17 cellular contexts compared by ENCODE assay signal in the genomic region with DNA sequence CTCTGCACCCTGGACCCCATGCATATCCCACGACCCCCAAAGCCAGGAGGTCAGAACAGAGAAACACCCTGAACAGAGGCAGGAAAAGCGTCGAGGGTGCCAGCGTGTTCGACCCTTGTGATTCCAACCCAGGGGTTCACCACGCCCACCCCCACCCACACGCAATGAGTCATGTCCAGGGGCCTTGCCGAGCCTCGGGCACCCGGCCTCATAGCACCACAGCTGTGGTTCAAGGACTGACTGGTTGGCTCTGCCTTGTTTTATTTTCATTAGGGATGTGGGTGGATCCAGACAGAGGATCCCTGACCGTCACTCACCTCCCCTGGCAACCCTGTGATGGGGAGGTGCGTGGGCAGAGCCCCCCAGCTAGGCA. TPM values are rescaled to one million over a fixed set of nuclear protein-coding genes. Genes with fewer than 3 reads are reported as not detected.
DNase-seq lines count a peak whose midpoint lies in the region; ATAC-seq, FAIRE-seq and TF ChIP-seq lines count a peak whose summit lies in the region.
"Had no signal": no experiment of that assay in that cellular context is flagged by ENCODE, and none has a peak within 500 bp of the region (broad histone marks: within the 10 kb centered on the region; RNA-seq: fewer than 3 reads in every experiment).

No MANE protein-coding gene starts in this region.

- BruUV-seq in GM12878 (replicated peaks; lab: Mats Ljungman, UMichigan): no TSS peak

- no peak overlapping the region for H2AFZ ChIP-seq in SK-N-SH (ENCODE audit: low read depth)
- no peak overlapping the region for H2AFZ ChIP-seq in GM12878 (ENCODE audit: control insufficient read depth, low read depth, low read length)
- H2AFZ ChIP-seq: PC-9 had no signal

- 40% methylated on average over 5 of the region's 12 CpGs for WGBS in SK-N-SH (ENCODE audit: low lambda C conversion rate)
- under 1% methylated on average over 12 of the region's 12 CpGs for WGBS in GM12878 (ENCODE audit: insufficient coverage, insufficient replicate concordance, low lambda C conversion rate, missing lambda C conversion rate)

- peak; percentile 15; the same call in 1 of the 3 replicates for ATAC-seq in SK-N-SH treated with all-trans-retinoic acid at 6 μM for 48 hours
- peak; percentile 27; the same call in 1 of the 3 replicates for ATAC-seq in GM12878
- peak; percentile 6 for ATAC-seq in mucosa of descending colon

- in situ Hi-C loops in GM12878 (cut with MboI): no loop called here

- H3K9me2 ChIP-seq in SK-N-SH: no peaks in the 10 kb centered on the region

- no peaks in the 10 kb centered on the region for H3K9me3 ChIP-seq in SK-N-SH
- H3K9me3 ChIP-seq in GM12878 (replicated peaks; ENCODE audit: control insufficient read depth, insufficient read depth, low read length): no peaks in the 10 kb centered on the region
- no peaks in the 10 kb centered on the region for H3K9me3 ChIP-seq in mucosa of descending colon
- H3K9me3 ChIP-seq: transverse colon had no signal

- no peak for TF ChIP-seq POLR2A in GM12878 (IDR thresholded peaks at IDR 0.05; ENCODE audit: low read depth, low read length)

- no peak for TF ChIP-seq EP300 in SK-N-SH (IDR thresholded peaks at IDR 0.05; ENCODE audit: borderline replicate concordance in 1 of 2, low read depth in 1 of 2, low read length in 1 of 2)
- no peak for TF ChIP-seq EP300 in GM12878 (IDR thresholded peaks at IDR 0.05; ENCODE audit: borderline replicate concordance in 1 of 2, control insufficient read depth in 1 of 2, low read depth in 2 of 2, low read length in 2 of 2)

- H4K20me1 ChIP-seq in SK-N-SH (ENCODE audit: insufficient read depth) (no peaks in the 10 kb centered on the region), GM12878 (ENCODE audit: control insufficient read depth, insufficient read depth) (no peaks in the 10 kb centered on the region)

- intact Hi-C loops in GM12878 (cut with micrococcal nuclease; ENCODE audit: unreplicated experiment) (no loop called here), mucosa of descending colon (cut with DNase I, micrococcal nuclease) (no loop called here)

- H3K4me2 ChIP-seq in SK-N-SH (no peak overlapping the region), GM12878 (ENCODE audit: control insufficient read depth, insufficient read depth) (no peak overlapping the region)
- H3K4me2 ChIP-seq: PC-9 had no signal

- H3K9ac ChIP-seq in SK-N-SH (no peak overlapping the region), GM12878 (ENCODE audit: control insufficient read depth, insufficient read depth, low read length) (no peak overlapping the region)

- SMC1A ChIA-PET in GM12878 (lab: Charles Lee; ENCODE audit: uncharacterized antibody, unreplicated experiment): no interaction called here

- POLR2A ChIA-PET in SK-N-SH (lab: Yijun Ruan, JAX) (no interaction called here), GM12878 (lab: Charles Lee) (no interaction called here)

- H3K4me3 ChIP-seq in SK-N-SH (ENCODE audit: low read depth in 2 of 2, low read length in 1 of 2) (no peak overlapping the region), GM12878 (no peak overlapping the region), mucosa of descending colon (no peak overlapping the region)
- H3K4me3 ChIP-seq: cardiac muscle cell, PC-9, transverse colon had no signal

- no peak for FAIRE-seq in GM12878 (lab: Jason Lieb, UNC)
- FAIRE-seq: TTC549 had no signal

- DNase-seq in SK-N-SH (no peak), HK-2 (ENCODE audit: unreplicated experiment) (peak; percentile 69), GM12878 (ENCODE audit: low read depth, low spot score) (no peak), mucosa of descending colon (no peak), NCI-H146 (lab: John Stamatoyannopoulos, UW) (no peak), T-helper 2 cell (no peak), medulla oblongata (ENCODE audit: extremely low spot score) (no peak)
- DNase-seq: activated T-cell treated with anti-CD3 and anti-CD28 coated beads, Interleukin-2, amount 50 U/mL, for 4 hours; DMS153; MM.1S; transverse colon had no signal

- H3K27me3 ChIP-seq in SK-N-SH (ENCODE audit: insufficient read depth) (no peaks in the 10 kb centered on the region), GM12878 (replicated peaks in 1 of 2; ENCODE audit: control insufficient read depth in 2 of 2, insufficient read depth in 2 of 2, low read length in 1 of 2) (no peaks in the 10 kb centered on the region; a peak in 2 of 4 replicates)
- H3K27me3 ChIP-seq: cardiac muscle cell had no signal

- no peak overlapping the region for H3K27ac ChIP-seq in SK-N-SH (ENCODE audit: low read depth in 2 of 2, low read length in 1 of 2)
- no peak overlapping the region for H3K27ac ChIP-seq in GM12878 (ENCODE audit: control insufficient read depth, insufficient read depth)
- H3K27ac ChIP-seq: 22Rv1, cardiac muscle cell, PC-9, transverse colon had no signal

- RAD21 ChIA-PET in GM12878 (lab: Charles Lee; ENCODE audit: unreplicated experiment): no interaction called here

- H3K4me1 ChIP-seq in SK-N-SH (ENCODE audit: control insufficient read depth in 1 of 2, insufficient read depth in 2 of 2, low read depth in 1 of 2, low read length in 1 of 2): no peaks in the 10 kb centered on the region; a peak in 1 of 4 replicates
- no peaks in the 10 kb centered on the region for H3K4me1 ChIP-seq in GM12878 (ENCODE audit: control insufficient read depth, insufficient read depth, low read length)
- no peaks in the 10 kb centered on the region for H3K4me1 ChIP-seq in mucosa of descending colon (ENCODE audit: low read depth)
- H3K4me1 ChIP-seq: transverse colon had no signal

- no peaks in the 10 kb centered on the region for H3F3A ChIP-seq in SK-N-SH (replicated peaks; ENCODE audit: insufficient read depth)

- H3K79me2 ChIP-seq in SK-N-SH (ENCODE audit: insufficient read depth) (no peaks in the 10 kb centered on the region), GM12878 (ENCODE audit: control insufficient read depth, insufficient read depth, low read length) (no peaks in the 10 kb centered on the region)

- no peak for TF ChIP-seq RAD21 in SK-N-SH (IDR thresholded peaks at IDR 0.05; ENCODE audit: low read length)
- TF ChIP-seq RAD21 in GM12878 (IDR thresholded peaks at IDR 0.05; ENCODE audit: insufficient read depth, low read depth, low read length): no peak

- CTCF ChIA-PET in SK-N-SH (lab: Yijun Ruan, JAX): no interaction called here
- CTCF ChIA-PET in GM12878 (lab: Yijun Ruan, JAX): no interaction called here

- H3K36me3 ChIP-seq in SK-N-SH (replicated peaks in 1 of 2; ENCODE audit: control insufficient read depth in 1 of 2, insufficient read depth in 2 of 2, low read length in 1 of 2): no peaks in the 10 kb centered on the region
- H3K36me3 ChIP-seq in GM12878 (ENCODE audit: control insufficient read depth in 2 of 2, insufficient read depth in 2 of 2, low read length in 1 of 2): no peaks in the 10 kb centered on the region
- no peaks in the 10 kb centered on the region for H3K36me3 ChIP-seq in mucosa of descending colon (ENCODE audit: low read depth)
- H3K36me3 ChIP-seq: cardiac muscle cell, transverse colon had no signal

- no peak for TF ChIP-seq CTCF in SK-N-SH (IDR thresholded peaks at IDR 0.05)
- TF ChIP-seq CTCF in GM12878 (IDR thresholded peaks at IDR 0.05 in 2 of 3, conservative IDR thresholded peaks at IDR 0.05 in 1 of 3; ENCODE audit: control insufficient read depth in 2 of 3, extremely low read depth in 1 of 3, insufficient read depth in 1 of 3, low read depth in 3 of 3, low read length in 3 of 3): no peak
- no peak for TF ChIP-seq CTCF in mucosa of descending colon (IDR thresholded peaks at IDR 0.05)

RNA-seq across cellular contexts. Expression of a gene that starts 9.5 kb away (rescaled TPM):
- polyA plus RNA-seq in SK-N-SH (2012; rRNA removed) (25.5 and 26.6 TPM in 2 replicates), GM12878 (2011; rRNA removed) (11.4 and 15.4 TPM in 2 replicates), GM12878 (2014; fragmentation: Illumina TruSeq; extraction: Trizol) (7.2 and 9.3 TPM in 2 replicates), GM12878 (2014; fragmentation: Nextera tagmentation; extraction: Ambion mirVana) (1 to 10 TPM in 1 of 2 experiments, under 1 TPM in 1; 0.34 to 1.5 TPM), GM12878 (2014; rRNA removed) (13.1 and 15.1 TPM in 2 replicates), GM12878 (2016; fragmentation: Nextera tagmentation; extraction: Ambion mirVana) (1 to 10 TPM in 1 of 2 experiments, under 1 TPM in 1; 0.45 to 2.1 TPM)
- 20.2 and 23.7 TPM in 2 replicates for polyA plus RNA-seq in SK-N-SH (2012; cell fraction: cytosol; rRNA removed)
- 31.2 and 37.5 TPM in 2 replicates for polyA plus RNA-seq in SK-N-SH (2012; cell fraction: nucleus; rRNA removed)
- 31.6 and 38.4 TPM in 2 replicates for total RNA-seq in GM12878 (2013; cell fraction: nucleolus; rRNA removed)
- total RNA-seq in GM12878 (2014; rRNA removed) (9.0 and 10.1 TPM in 2 replicates), GM12878 (2014; rRNA removed; fragmentation: Illumina TruSeq; extraction: Trizol) (7.1 and 7.8 TPM in 2 replicates), GM12878 (2021) (15.8 and 16.1 TPM in 2 replicates), mucosa of descending colon (1 to 10 TPM; 6.1 to 8.1 (median 7.1) TPM)
- 4.2 TPM for polyA plus RNA-seq in GM12878 (2011; ENCODE audit: low read depth)
- 9.9 and 11.1 TPM in 2 replicates for polyA plus RNA-seq in GM12878 (2011; cell fraction: cytosol; rRNA removed)
- 51.1 and 55.5 TPM in 2 replicates for polyA plus RNA-seq in GM12878 (2011; cell fraction: nucleus; rRNA removed)
- polyA plus RNA-seq in GM12878 (2012): 8.4 and 10.9 TPM in 2 replicates
- polyA minus RNA-seq in GM12878 (2011; rRNA and poly(A)+ RNA removed): 8.7 and 10.6 TPM in 2 replicates
- 3.5 and 4.1 TPM in 2 replicates for polyA minus RNA-seq in GM12878 (2011; cell fraction: cytosol; rRNA and poly(A)+ RNA removed)
- 8.6 and 11.9 TPM in 2 replicates for polyA minus RNA-seq in GM12878 (2011; cell fraction: nucleus; rRNA and poly(A)+ RNA removed)

RNA-seq across cellular contexts. Expression of a gene that starts 48.7 kb away (rescaled TPM):
- polyA plus RNA-seq in SK-N-SH (2012; rRNA removed) (not detected in 2 replicates), GM12878 (2011; rRNA removed) (0.01 and 0.04 TPM in 2 replicates), GM12878 (2014; fragmentation: Illumina TruSeq; extraction: Trizol) (not detected in 2 replicates), GM12878 (2014; fragmentation: Nextera tagmentation; extraction: Ambion mirVana) (not detected), GM12878 (2014; rRNA removed) (not detected in 2 replicates), GM12878 (2016; fragmentation: Nextera tagmentation; extraction: Ambion mirVana) (under 1 TPM in 1 of 2 experiments, not detected in 1; 0.04 TPM)
- not detected in 2 replicates for polyA plus RNA-seq in SK-N-SH (2012; cell fraction: cytosol; rRNA removed)
- 0.02 TPM in 1 of 2 replicates, not detected in the other for polyA plus RNA-seq in SK-N-SH (2012; cell fraction: nucleus; rRNA removed)
- 0.13 TPM in 1 of 2 replicates, not detected in the other for total RNA-seq in GM12878 (2013; cell fraction: nucleolus; rRNA removed)
- total RNA-seq in GM12878 (2014; rRNA removed) (0.11 and 0.23 TPM in 2 replicates), GM12878 (2014; rRNA removed; fragmentation: Illumina TruSeq; extraction: Trizol) (not detected in 2 replicates), GM12878 (2021) (0.08 TPM in 1 of 2 replicates, not detected in the other), mucosa of descending colon (under 1 TPM; 0.19 to 0.93 (median 0.48) TPM)
- polyA plus RNA-seq in GM12878 (2011; ENCODE audit: low read depth): not detected
- polyA plus RNA-seq in GM12878 (2011; cell fraction: cytosol; rRNA removed): 0.02 and 0.04 TPM in 2 replicates
- polyA plus RNA-seq in GM12878 (2011; cell fraction: nucleus; rRNA removed): 0.29 and 0.49 TPM in 2 replicates
- polyA plus RNA-seq in GM12878 (2012): 0.01 TPM in 1 of 2 replicates, not detected in the other
- polyA minus RNA-seq in GM12878 (2011; rRNA and poly(A)+ RNA removed): 0.26 TPM in 1 of 2 replicates, not detected in the other
- not detected in 2 replicates for polyA minus RNA-seq in GM12878 (2011; cell fraction: cytosol; rRNA and poly(A)+ RNA removed)
- 0.24 and 0.38 TPM in 2 replicates for polyA minus RNA-seq in GM12878 (2011; cell fraction: nucleus; rRNA and poly(A)+ RNA removed)

RNA-seq across cellular contexts. Expression of a gene that starts 50.2 kb away (rescaled TPM):
- not detected in 2 replicates for polyA plus RNA-seq in SK-N-SH (2012; rRNA removed)
- not detected in 2 replicates for polyA plus RNA-seq in SK-N-SH (2012; cell fraction: cytosol; rRNA removed)
- 0.02 and 0.04 TPM in 2 replicates for polyA plus RNA-seq in SK-N-SH (2012; cell fraction: nucleus; rRNA removed)
- not detected in 2 replicates for total RNA-seq in GM12878 (2013; cell fraction: nucleolus; rRNA removed)
- total RNA-seq in GM12878 (2014; rRNA removed): not detected in 2 replicates
- not detected in 2 replicates for total RNA-seq in GM12878 (2014; rRNA removed; fragmentation: Illumina TruSeq; extraction: Trizol)
- total RNA-seq in GM12878 (2021): not detected in 2 replicates
- not detected for polyA plus RNA-seq in GM12878 (2011; ENCODE audit: low read depth)
- polyA plus RNA-seq in GM12878 (2011; rRNA removed): not detected in 2 replicates
- polyA plus RNA-seq in GM12878 (2011; cell fraction: cytosol; rRNA removed): not detected in 2 replicates
- 0.06 TPM in 1 of 2 replicates, not detected in the other for polyA plus RNA-seq in GM12878 (2011; cell fraction: nucleus; rRNA removed)
- not detected in 2 replicates for polyA plus RNA-seq in GM12878 (2012)
- not detected in 2 replicates for polyA plus RNA-seq in GM12878 (2014; fragmentation: Illumina TruSeq; extraction: Trizol)
- not detected for polyA plus RNA-seq in GM12878 (2014; fragmentation: Nextera tagmentation; extraction: Ambion mirVana)
- not detected in 2 replicates for polyA plus RNA-seq in GM12878 (2014; rRNA removed)
- not detected for polyA plus RNA-seq in GM12878 (2016; fragmentation: Nextera tagmentation; extraction: Ambion mirVana)
- polyA minus RNA-seq in GM12878 (2011; rRNA and poly(A)+ RNA removed): not detected in 2 replicates
- not detected in 2 replicates for polyA minus RNA-seq in GM12878 (2011; cell fraction: cytosol; rRNA and poly(A)+ RNA removed)
- not detected in 2 replicates for polyA minus RNA-seq in GM12878 (2011; cell fraction: nucleus; rRNA and poly(A)+ RNA removed)
- total RNA-seq in mucosa of descending colon: not detected
- total RNA-seq: cardiac muscle cell, epithelial cell of proximal tubule, transverse colon had no signal
- polyA plus RNA-seq: cardiac muscle cell had no signal
